Comparison of ENCODE assay signal across 12 cellular contexts in the genomic region with DNA sequence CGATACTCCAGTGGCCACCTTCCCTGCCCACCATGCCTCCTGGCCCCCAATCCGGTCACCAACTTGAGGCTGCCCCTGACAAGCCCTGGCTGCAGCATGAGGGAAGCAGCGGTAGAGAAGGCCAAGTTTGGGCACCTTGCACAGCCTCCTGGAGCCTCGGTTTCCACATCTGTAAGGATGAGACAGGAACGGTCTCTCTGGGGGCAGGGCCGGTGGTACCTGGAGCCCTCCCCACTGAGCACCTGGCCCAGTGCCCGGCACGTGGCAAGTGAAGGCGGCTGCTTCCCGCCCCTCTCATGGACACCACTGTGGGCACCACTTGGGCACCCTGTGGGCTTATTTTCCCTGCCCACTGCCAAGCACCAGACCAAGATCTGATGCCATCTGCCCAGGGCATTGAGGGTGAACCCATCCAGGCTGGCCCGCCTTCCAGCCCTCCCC.
DNase-seq lines count a peak whose midpoint lies in the region; ATAC-seq and TF ChIP-seq lines count a peak whose summit lies in the region.
"Had no signal": no experiment of that assay in that cellular context is flagged by ENCODE, and none has a peak within 500 bp of the region (broad histone marks: within the 10 kb centered on the region; RNA-seq: fewer than 3 reads in every experiment).

No MANE protein-coding gene starts in this region.

- no peak overlapping the region for H3K23ac ChIP-seq in neuronal stem cell (ENCODE audit: low read depth, low read length, poor library complexity)

- H2BK15ac ChIP-seq in neuronal stem cell (ENCODE audit: low read length): peak overlapping the region; percentile 71

- H3K9ac ChIP-seq in neuronal stem cell (ENCODE audit: low read depth, low read length, poor library complexity): no peak overlapping the region

- H3K4me3 ChIP-seq in neuronal stem cell (ENCODE audit: low read length in 2 of 2): no peak overlapping the region
- peak overlapping the region; percentile 31 for H3K4me3 ChIP-seq in upper lobe of right lung
- H3K4me3 ChIP-seq: left lung had no signal

- H3K18ac ChIP-seq in neuronal stem cell (ENCODE audit: low read length): peak overlapping the region; percentile 84

- H3K36me3 ChIP-seq in neuronal stem cell (replicated peaks in 1 of 2; ENCODE audit: control insufficient read depth in 2 of 2, insufficient read depth in 2 of 2, low read length in 2 of 2): no peaks in the 10 kb centered on the region
- H3K36me3 ChIP-seq in upper lobe of right lung: no peaks in the 10 kb centered on the region
- H3K36me3 ChIP-seq: left lung had no signal

- TF ChIP-seq POLR2A in erythroblast (IDR thresholded peaks at IDR 0.05; ENCODE audit: low read length): no peak

- no peak overlapping the region for H3K27ac ChIP-seq in neuronal stem cell (replicated peaks; ENCODE audit: low read length)
- H3K27ac ChIP-seq in upper lobe of right lung: peak overlapping the region; percentile 11
- H3K27ac ChIP-seq: left lung had no signal

- H3K9me3 Mint-ChIP-seq in activated CD8-positive, alpha-beta memory T cell treated with anti-CD3 and anti-CD28 coated beads, Interleukin-2, amount 10 ng/mL, durations not matched to agents 7 days and 5 days (ENCODE audit: low read depth): no peaks in the 10 kb centered on the region
- H3K9me3 Mint-ChIP-seq: activated naive CD8-positive, alpha-beta T cell treated with anti-CD3 and anti-CD28 coated beads, Interleukin-2, amount 50 U/mL, for 24 hours had no signal

- peaks cover 0 to 7% (median 0%) of the 10 kb centered on the region in 3 experiments for H3K27me3 ChIP-seq in neuronal stem cell (ENCODE audit: control insufficient read depth in 3 of 3, insufficient read depth in 3 of 3, low read depth in 1 of 3, low read length in 3 of 3)
- H3K27me3 ChIP-seq in upper lobe of right lung: no peaks in the 10 kb centered on the region
- H3K27me3 ChIP-seq: left lung had no signal

- H4K8ac ChIP-seq in neuronal stem cell (ENCODE audit: low read depth, low read length): no peak overlapping the region

- peaks cover 10 to 36% of the 10 kb centered on the region in 2 donors for H3K4me1 ChIP-seq in neuronal stem cell (ENCODE audit: control insufficient read depth in 2 of 2, insufficient read depth in 1 of 2, low read depth in 1 of 2, low read length in 2 of 2)
- H3K4me1 ChIP-seq in upper lobe of right lung: peaks cover 37% of the 10 kb centered on the region

- peak overlapping the region; percentile 94 for H2AK5ac ChIP-seq in neuronal stem cell (ENCODE audit: low read depth, low read length)

- no peak overlapping the region for H3K4me2 ChIP-seq in neuronal stem cell (ENCODE audit: insufficient read depth, low read length, poor library complexity, severe bottlenecking)

- intact Hi-C loops in cardiac septum (cut with DNase I): no loop called here
- intact Hi-C loops in upper lobe of right lung (cut with DNase I): loop anchor here (10.0 kb wide), 1 partner anchor 77 kb away; the partner anchor contains the start of gene CDKN1C

- H3K4me1 Mint-ChIP-seq in activated CD8-positive, alpha-beta memory T cell treated with anti-CD3 and anti-CD28 coated beads, Interleukin-2, amount 10 ng/mL, durations not matched to agents 7 days and 5 days: peaks cover 12% of the 10 kb centered on the region

- H2BK12ac ChIP-seq in neuronal stem cell (ENCODE audit: low read length): peak overlapping the region; percentile 98

- no peaks in the 10 kb centered on the region for H3K79me1 ChIP-seq in neuronal stem cell (ENCODE audit: low read depth, low read length)

- H3K4ac ChIP-seq in neuronal stem cell (ENCODE audit: low read length): peak overlapping the region; percentile 47

- TF ChIP-seq CTCF in upper lobe of right lung (IDR thresholded peaks at IDR 0.05): no peak

- no peak overlapping the region for H2BK5ac ChIP-seq in neuronal stem cell (ENCODE audit: low read length)

- no peak overlapping the region for H2AFZ ChIP-seq in neuronal stem cell (ENCODE audit: low read length)

- CTCF ChIA-PET in activated CD8-positive, alpha-beta memory T cell treated with anti-CD3 and anti-CD28 coated beads, Interleukin-2, amount 10 ng/mL, durations not matched to agents 7 days and 5 days (lab: Charles Lee): no interaction called here

- H3K4me3 Mint-ChIP-seq in activated CD8-positive, alpha-beta memory T cell treated with anti-CD3 and anti-CD28 coated beads, Interleukin-2, amount 10 ng/mL, durations not matched to agents 7 days and 5 days: no peak overlapping the region
- H3K4me3 Mint-ChIP-seq: activated naive CD8-positive, alpha-beta T cell treated with anti-CD3 and anti-CD28 coated beads, Interleukin-2, amount 50 U/mL, for 24 hours had no signal

- H4K91ac ChIP-seq in neuronal stem cell (ENCODE audit: low read depth, low read length, poor library complexity): no peak overlapping the region

- no CpG with 5 or more reads among the region's 11 CpGs for WGBS in neuronal stem cell (ENCODE audit: extremely low coverage in 2 of 2, insufficient read length in 2 of 2, insufficient replicate concordance in 1 of 2), 2 donors

- peak overlapping the region; percentile 69 for H2BK120ac ChIP-seq in neuronal stem cell (ENCODE audit: low read depth, low read length)

- no peak overlapping the region for H3K27ac Mint-ChIP-seq in activated CD8-positive, alpha-beta memory T cell treated with anti-CD3 and anti-CD28 coated beads, Interleukin-2, amount 10 ng/mL, durations not matched to agents 7 days and 5 days
- H3K27ac Mint-ChIP-seq: activated naive CD8-positive, alpha-beta T cell treated with anti-CD3 and anti-CD28 coated beads, Interleukin-2, amount 50 U/mL, for 24 hours had no signal

- peak; percentile 26 for DNase-seq in activated CD8-positive, alpha-beta memory T cell treated with anti-CD3 and anti-CD28 coated beads, Interleukin-2, amount 10 ng/mL, durations not matched to agents 7 days and 5 days
- DNase-seq in activated CD8-positive, alpha-beta memory T cell treated with anti-CD3 and anti-CD28 coated beads for 24 hours: no peak
- DNase-seq in cardiac septum (ENCODE audit: low spot score) (peak; percentile 66), neuronal stem cell (ENCODE audit: low spot score) (no peak), upper lobe of right lung (peak; percentile 58), erythroblast (lab: John Stamatoyannopoulos, UW) (no peak), HK-2 (ENCODE audit: unreplicated experiment) (no peak)
- DNase-seq: activated CD4-positive, alpha-beta T cell treated with anti-CD3 and anti-CD28 coated beads, Interleukin-2, amount 50 U/mL, for 48 hours; activated naive CD8-positive, alpha-beta T cell treated with anti-CD3 and anti-CD28 coated beads, Interleukin-2, amount 50 U/mL, for 24 hours; NCI-H1436 had no signal

- H3K9me3 ChIP-seq in neuronal stem cell (replicated peaks in 1 of 2; ENCODE audit: control insufficient read depth in 2 of 2, insufficient read depth in 1 of 2, low read depth in 1 of 2, low read length in 2 of 2): peaks cover 2 to 4% of the 10 kb centered on the region in 2 donors
- no peaks in the 10 kb centered on the region for H3K9me3 ChIP-seq in upper lobe of right lung
- H3K9me3 ChIP-seq: left lung had no signal

- H3K36me3 Mint-ChIP-seq in activated CD8-positive, alpha-beta memory T cell treated with anti-CD3 and anti-CD28 coated beads, Interleukin-2, amount 10 ng/mL, durations not matched to agents 7 days and 5 days: no peaks in the 10 kb centered on the region

- peak overlapping the region; percentile 71 for H3K14ac ChIP-seq in neuronal stem cell (ENCODE audit: low read length)

- no peak for ATAC-seq in activated CD8-positive, alpha-beta memory T cell treated with anti-CD3 and anti-CD28 coated beads, Interleukin-2, amount 10 ng/mL, durations not matched to agents 7 days and 5 days
- ATAC-seq in upper lobe of right lung (no peak), GM21786 (IDR thresholded peaks at IDR 0.05; ENCODE audit: unreplicated experiment) (no peak)
- ATAC-seq: activated naive CD8-positive, alpha-beta T cell treated with anti-CD3 and anti-CD28 coated beads, Interleukin-2, amount 50 U/mL, for 24 hours had no signal

- H3K27me3 Mint-ChIP-seq in activated CD8-positive, alpha-beta memory T cell treated with anti-CD3 and anti-CD28 coated beads, Interleukin-2, amount 10 ng/mL, durations not matched to agents 7 days and 5 days: peaks cover 6% of the 10 kb centered on the region
- H3K27me3 Mint-ChIP-seq: activated naive CD8-positive, alpha-beta T cell treated with anti-CD3 and anti-CD28 coated beads, Interleukin-2, amount 50 U/mL, for 24 hours had no signal

Comparison
In these comparisons a context has a peak if more than half of its experiments do, and no peak if none do; other contexts are left out.
1. DNase-seq: peak in activated CD8-positive, alpha-beta memory T cell treated with anti-CD3 and anti-CD28 coated beads, Interleukin-2, amount 10 ng/mL, durations not matched to agents 7 days and 5 days (single experiment), cardiac septum (single experiment) and upper lobe of right lung (single experiment); none in activated CD8-positive, alpha-beta memory T cell treated with anti-CD3 and anti-CD28 coated beads for 24 hours (single experiment), neuronal stem cell (single experiment), erythroblast (0 of 2) and HK-2 (single experiment).